Comparison of ENCODE assay signal across 8 cellular contexts in genomic region chr2:44044281-44044720, GRCh38. TPM values are rescaled to one million over a fixed set of nuclear protein-coding genes. Genes with fewer than 3 reads are reported as not detected.
DNase-seq lines count a peak whose midpoint lies in the region; ATAC-seq and TF ChIP-seq lines count a peak whose summit lies in the region.

No MANE protein-coding gene starts in this region.

- no peak overlapping the region for H3K4me3 ChIP-seq in GM12864 (ENCODE audit: low read depth, low read length)

- in situ Hi-C loops in SK-MEL-5 (cut with HindIII; ENCODE audit: low pct_unique_long_range_greater_than_20kb, low sequenced_read_pairs): loop anchor here (25.0 kb wide), 1 partner anchor 443 kb away; no protein-coding TSS in a partner anchor

- peak; percentile 46 for DNase-seq in GM12864 (ENCODE audit: low read depth)
- DNase-seq in NCI-H1048 (lab: John Stamatoyannopoulos, UW): peak; percentile 74
- DNase-seq in SK-MEL-5 (ENCODE audit: low read depth, low spot score): peak; percentile 93
- DNase-seq in activated gamma-delta T cell treated with anti-CD3 and anti-CD28 coated beads, Interleukin-2, amount 50 U/mL, for 16 hours (ENCODE audit: low read depth): peak; percentile 59
- DNase-seq in globus pallidus (ENCODE audit: low spot score): peak; percentile 83
- peak; percentile 75 to 99 (median 90) for DNase-seq in posterior cingulate gyrus
- DNase-seq in ureter (ENCODE audit: low spot score): peak; percentile 83

- ATAC-seq in HG02588 (IDR thresholded peaks at IDR 0.05; ENCODE audit: unreplicated experiment): peak; percentile 97

- intact Hi-C loops in posterior cingulate gyrus (cut with DNase I): loop anchor here (1.0 to 2.0 kb wide), 3 partner anchors 200 to 910 kb away; no protein-coding TSS in a partner anchor

- TF ChIP-seq CTCF in GM12864 (IDR thresholded peaks at IDR 0.05; ENCODE audit: low read depth, low read length, missing control alignments): peak; percentile 95

RNA-seq across cellular contexts. Expression of gene LRPPRC, which starts 48.5 kb away (rescaled TPM):
- total RNA-seq in SK-MEL-5 (2014; rRNA removed; shearing (Covaris generic)): 162 and 169 TPM in 2 replicates
- polyA plus RNA-seq in SK-MEL-5 (2015; cell fraction: cytosol; rRNA removed): 157 and 164 TPM in 2 replicates
- polyA plus RNA-seq in SK-MEL-5 (2015; cell fraction: nucleus; rRNA removed): 152 and 166 TPM in 2 replicates
- total RNA-seq in ureter: 119 TPM
